Comparison of ENCODE assay signal across 10 cellular contexts in the genomic region with DNA sequence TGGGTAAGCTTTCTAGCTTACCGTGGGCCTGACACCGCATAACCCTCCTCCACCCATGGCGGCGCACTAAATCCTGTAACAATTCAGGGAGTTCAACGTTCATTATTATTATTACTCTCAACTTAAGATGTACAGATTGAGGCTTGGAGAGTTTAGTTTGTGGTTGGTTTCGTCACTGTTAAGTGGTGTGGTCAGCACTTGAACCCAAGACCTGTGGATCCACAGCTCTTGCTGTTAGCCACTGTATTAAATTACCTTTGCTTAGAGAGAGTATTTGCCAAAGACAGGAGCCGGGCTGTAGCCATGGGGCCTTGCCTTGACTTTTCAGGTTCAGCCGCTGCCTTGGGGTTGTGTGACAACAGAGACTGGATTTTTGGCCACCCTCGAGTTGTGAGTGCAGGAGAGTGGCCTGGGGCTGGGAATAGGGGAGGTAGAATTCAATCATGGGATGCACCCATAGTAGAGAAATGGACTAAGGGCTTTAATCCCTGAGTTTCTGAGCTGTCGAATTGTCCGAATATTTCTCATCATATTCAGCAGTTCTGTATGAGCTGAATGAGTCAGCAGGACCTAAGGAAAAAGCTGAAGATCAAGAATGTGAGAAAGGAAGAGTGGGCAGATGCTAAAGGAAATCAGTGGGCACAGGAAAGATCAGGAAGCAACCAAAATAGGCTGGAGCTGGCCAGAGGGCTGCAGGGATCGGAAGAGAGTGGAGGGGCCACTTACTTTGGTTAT. TPM values are rescaled to one million over a fixed set of nuclear protein-coding genes. Genes with fewer than 3 reads are reported as not detected.
A peak's percentile ranks its signal among the peaks of the same experiment; 100 is the strongest.
DNase-seq lines count a peak whose midpoint lies in the region; ATAC-seq and TF ChIP-seq lines count a peak whose summit lies in the region.
"Had no signal": no experiment of that assay in that cellular context is flagged by ENCODE, and none has a peak within 500 bp of the region (broad histone marks: within the 10 kb centered on the region; RNA-seq: fewer than 3 reads in every experiment).

No MANE protein-coding gene starts in this region.

- H2AFZ ChIP-seq in DND-41 (ENCODE audit: low read depth, low read length): no peak overlapping the region

- no peak for DNase-seq in DND-41
- peak; percentile 90 for DNase-seq in RKO (ENCODE audit: low spot score)
- DNase-seq in epithelial cell of proximal tubule (ENCODE audit: low read depth): peak; percentile 47
- no peak for DNase-seq in psoas muscle
- DNase-seq in immature natural killer cell: no peak
- no peak for DNase-seq in GM13976 (ENCODE audit: low spot score)
- DNase-seq in retina: no peak
- no peak for DNase-seq in left colon
- DNase-seq: NCI-H1436 treated with DMSO at 0.1 percent for 48 hours, WERI-Rb-1 had no signal

- H3K9ac ChIP-seq in DND-41 (ENCODE audit: low read depth, low read length): no peak overlapping the region

- no peak overlapping the region for H3K4me3 ChIP-seq in DND-41 (ENCODE audit: low read depth in 1 of 2, low read length in 2 of 2)
- no peak overlapping the region for H3K4me3 ChIP-seq in epithelial cell of proximal tubule (ENCODE audit: low read depth, low read length)
- no peak overlapping the region for H3K4me3 ChIP-seq in psoas muscle

- H3K4me2 ChIP-seq in DND-41 (ENCODE audit: insufficient read depth, low read length): no peak overlapping the region

- ATAC-seq in DND-41 (ENCODE audit: insufficient read depth, low read depth) (no peak), psoas muscle (no peak), left colon (no peak)

- H3K27ac ChIP-seq in DND-41 (ENCODE audit: low read length): peak overlapping the region; percentile 13; the same call in 1 of the 2 replicates
- H3K27ac ChIP-seq in psoas muscle: peak overlapping the region; percentile 87
- H3K27ac ChIP-seq: WERI-Rb-1 had no signal

- H3K27ac Mint-ChIP-seq in immature natural killer cell: peak overlapping the region in 2 of 6 donors; percentile 16 to 50

- H3K4me3 Mint-ChIP-seq in immature natural killer cell: no peak overlapping the region

- H3K79me2 ChIP-seq in DND-41 (ENCODE audit: insufficient read depth, low read length): peaks cover 89% of the 10 kb centered on the region

- H3K4me1 Mint-ChIP-seq in immature natural killer cell: peaks cover 15 to 33% of the 10 kb centered on the region in 2 donors

- intact Hi-C loops in psoas muscle (cut with DNase I): loop anchor here in 1 of 2 donors (5.0 kb wide), 1 partner anchor 37 kb away; no protein-coding TSS in a partner anchor
- intact Hi-C loops in left colon (cut with DNase I, micrococcal nuclease): no loop called here

- H4K20me1 ChIP-seq in DND-41 (ENCODE audit: insufficient read depth, low read length): peaks cover 34% of the 10 kb centered on the region

- peaks cover 0 to under 1% (median 0%) of the 10 kb centered on the region in 6 donors for H3K9me3 Mint-ChIP-seq in immature natural killer cell

- peaks cover under 1 to 18% (median 6%) of the 10 kb centered on the region in 3 donors for H3K36me3 Mint-ChIP-seq in immature natural killer cell

- H3K9me3 ChIP-seq in DND-41 (ENCODE audit: insufficient read depth, low read length, severe bottlenecking): no peaks in the 10 kb centered on the region
- no peaks in the 10 kb centered on the region for H3K9me3 ChIP-seq in psoas muscle

- H3K27me3 ChIP-seq in DND-41 (ENCODE audit: insufficient read depth, low read length, poor library complexity) (no peaks in the 10 kb centered on the region), psoas muscle (ENCODE audit: insufficient read depth in 3 of 3, low read length in 2 of 3) (no peaks in the 10 kb centered on the region)

- TF ChIP-seq CTCF in DND-41 (IDR thresholded peaks at IDR 0.05; ENCODE audit: borderline replicate concordance, extremely low read depth, low read length, poor library complexity, severe bottlenecking): no peak
- TF ChIP-seq CTCF in epithelial cell of proximal tubule (conservative IDR thresholded peaks at IDR 0.05; ENCODE audit: low read depth, low read length): no peak
- no peak for TF ChIP-seq CTCF in psoas muscle (IDR thresholded peaks at IDR 0.05)
- TF ChIP-seq CTCF in GM13976 (IDR thresholded peaks at IDR 0.05; ENCODE audit: borderline replicate concordance, control extremely low read depth, extremely low read depth, insufficient read depth, missing control alignments): no peak

- WGBS in psoas muscle, 3 donors: 72 to 75% (median 74%) methylated on average over 12 of the region's 12 CpGs

- in situ Hi-C loops in GM13976 (cut with MboI; ENCODE audit: low sequenced_read_pairs, unreplicated experiment): no loop called here

- H3K36me3 ChIP-seq in DND-41 (ENCODE audit: insufficient read depth, low read length): peaks cover 56% of the 10 kb centered on the region
- H3K36me3 ChIP-seq in psoas muscle (ENCODE audit: insufficient read depth in 1 of 2, low read depth in 1 of 2): no peaks in the 10 kb centered on the region

- H3K27me3 Mint-ChIP-seq in immature natural killer cell (ENCODE audit: low read depth in 3 of 3): no peaks in the 10 kb centered on the region

- no peaks in the 10 kb centered on the region for H3K4me1 ChIP-seq in DND-41 (ENCODE audit: insufficient read depth, low read length)
- H3K4me1 ChIP-seq in psoas muscle: peaks cover 63% of the 10 kb centered on the region

RNA-seq across cellular contexts. Expression of a gene that starts 44.6 kb away (rescaled TPM):
- total RNA-seq in epithelial cell of proximal tubule: 15.2 and 23.8 TPM in 2 replicates
- 10 to 100 TPM; 13.1 to 18.1 (median 14.5) TPM for total RNA-seq in psoas muscle
- 10 to 100 TPM in 2 of 3 donors, 1 to 10 TPM in 1; 7.5 to 14.2 (median 13.3) TPM for polyA plus RNA-seq in psoas muscle
- polyA plus RNA-seq in immature natural killer cell: 10 to 100 TPM; 29.8 to 67.9 (median 33.8) TPM
- total RNA-seq in left colon: 10 to 100 TPM; 53.1 to 53.9 TPM

RNA-seq across cellular contexts. Expression of a gene that starts 50.1 kb away (rescaled TPM):
- total RNA-seq in epithelial cell of proximal tubule (13.5 and 13.7 TPM in 2 replicates), psoas muscle (10 to 100 TPM; 22.5 to 34.1 (median 32.0) TPM), left colon (10 to 100 TPM; 35.0 to 42.6 TPM)
- polyA plus RNA-seq in psoas muscle (1 to 10 TPM; 3.3 to 9.1 (median 5.5) TPM), immature natural killer cell (10 to 100 TPM in 1 of 3 donors, 1 to 10 TPM in 1, under 1 TPM in 1; 0.62 to 12.8 (median 3.5) TPM)

Comparison
In these comparisons a context has a peak if more than half of its experiments do, and no peak if none do; other contexts are left out.
1. DNase-seq: peak in RKO (single experiment) and epithelial cell of proximal tubule (single experiment); none in DND-41 (single experiment), psoas muscle (0 of 2), immature natural killer cell (0 of 3), GM13976 (single experiment), retina (single experiment) and left colon (0 of 2).